36 cellular contexts compared by ENCODE assay signal in the genomic region with DNA sequence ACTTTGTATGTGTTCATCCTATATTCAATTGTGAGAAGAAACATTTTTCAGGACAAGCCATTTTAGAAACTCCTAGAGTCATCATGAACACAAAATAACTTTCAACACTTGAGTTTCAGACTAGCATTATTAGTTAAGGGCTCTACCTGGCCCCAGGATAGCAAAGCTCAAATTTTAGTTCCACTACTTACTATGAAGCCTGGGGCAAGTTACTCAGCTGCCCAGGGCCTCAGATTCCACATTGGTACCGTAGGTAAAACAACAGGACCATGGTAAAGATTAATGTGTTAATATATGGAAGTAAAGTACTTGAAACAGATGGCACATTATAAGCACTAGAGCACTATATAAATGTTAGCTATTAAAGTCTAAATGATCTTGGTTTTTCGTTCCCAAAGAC.
"Had no signal": no experiment of that assay in that cellular context is flagged by ENCODE, and none has a peak within 500 bp of the region (broad histone marks: within the 10 kb centered on the region; RNA-seq: fewer than 3 reads in every experiment).

No MANE protein-coding gene starts in this region.

- H3K27me3 ChIP-seq: body of pancreas, brain microvascular endothelial cell, breast epithelium had no signal

- H3K4me3 ChIP-seq: body of pancreas, breast epithelium had no signal

- ATAC-seq: activated CD4-positive, alpha-beta T cell treated with anti-CD3 and anti-CD28 coated beads for 36 hours; activated CD4-positive, CD25-positive, alpha-beta regulatory T cell treated with anti-CD3 and anti-CD28 coated beads, Interleukin-2, amount 50 U/mL, for 24 hours; activated CD8-positive, alpha-beta memory T cell treated with anti-CD3 and anti-CD28 coated beads, Interleukin-2, amount 10 ng/mL, durations not matched to agents 7 days and 5 days; activated CD8-positive, alpha-beta T cell treated with anti-CD3 and anti-CD28 coated beads, Interleukin-2, amount 10 ng/mL, durations not matched to agents 7 days and 5 days; activated naive CD8-positive, alpha-beta T cell treated with anti-CD3 and anti-CD28 coated beads, Interleukin-2, amount 50 U/mL, for 24 hours; body of pancreas; WTC11 had no signal

- H3K27me3 Mint-ChIP-seq: activated CD4-positive, alpha-beta memory T cell treated with anti-CD3 and anti-CD28 coated beads, Interleukin-2, amount 10 ng/mL, durations not matched to agents 7 days and 5 days; activated CD4-positive, alpha-beta T cell treated with anti-CD3 and anti-CD28 coated beads for 36 hours; activated CD4-positive, alpha-beta T cell treated with anti-CD3 and anti-CD28 coated beads, Interleukin-2, amount 10 ng/mL, durations not matched to agents 7 days and 5 days; activated CD8-positive, alpha-beta memory T cell treated with anti-CD3 and anti-CD28 coated beads, Interleukin-2, amount 10 ng/mL, durations not matched to agents 7 days and 5 days; activated naive CD4-positive, alpha-beta T cell treated with anti-CD3 and anti-CD28 coated beads, Interleukin-2, amount 10 ng/mL, durations not matched to agents 7 days and 5 days; activated naive CD4-positive, alpha-beta T cell treated with anti-CD3 and anti-CD28 coated beads, Interleukin-2, amount 50 U/mL, for 24 hours; activated naive CD8-positive, alpha-beta T cell; activated naive CD8-positive, alpha-beta T cell treated with anti-CD3 and anti-CD28 coated beads, Interleukin-2, amount 10 ng/mL, durations not matched to agents 7 days and 5 days; activated naive CD8-positive, alpha-beta T cell treated with anti-CD3 and anti-CD28 coated beads, Interleukin-2, amount 50 U/mL, for 24 hours had no signal

- H3K9me3 ChIP-seq: body of pancreas, breast epithelium had no signal

- H3K4me3 Mint-ChIP-seq: activated CD4-positive, alpha-beta memory T cell treated with anti-CD3 and anti-CD28 coated beads, Interleukin-2, amount 10 ng/mL, durations not matched to agents 7 days and 5 days; activated CD4-positive, alpha-beta T cell treated with anti-CD3 and anti-CD28 coated beads for 36 hours; activated CD4-positive, alpha-beta T cell treated with anti-CD3 and anti-CD28 coated beads, Interleukin-2, amount 10 ng/mL, durations not matched to agents 7 days and 5 days; activated CD8-positive, alpha-beta memory T cell treated with anti-CD3 and anti-CD28 coated beads, Interleukin-2, amount 10 ng/mL, durations not matched to agents 7 days and 5 days; activated CD8-positive, alpha-beta T cell treated with anti-CD3 and anti-CD28 coated beads, Interleukin-2, amount 10 ng/mL, durations not matched to agents 7 days and 5 days; activated naive CD4-positive, alpha-beta T cell treated with anti-CD3 and anti-CD28 coated beads, Interleukin-2, amount 10 ng/mL, durations not matched to agents 7 days and 5 days; activated naive CD4-positive, alpha-beta T cell treated with anti-CD3 and anti-CD28 coated beads, Interleukin-2, amount 50 U/mL, for 24 hours; activated naive CD8-positive, alpha-beta T cell; activated naive CD8-positive, alpha-beta T cell treated with anti-CD3 and anti-CD28 coated beads, Interleukin-2, amount 10 ng/mL, durations not matched to agents 7 days and 5 days; activated naive CD8-positive, alpha-beta T cell treated with anti-CD3 and anti-CD28 coated beads, Interleukin-2, amount 50 U/mL, for 24 hours; T-helper 1 cell treated with Interleukin-12 subunit alpha and Interleukin-12 subunit beta and Interleukin-4 antibody, amounts not matched to agents 30 μg/mL and 1 μg/mL, for 36 hours; T-helper 2 cell treated with Interferon-gamma antibody and Interleukin-4, amounts not matched to agents 5 μg/mL and 100 μg/mL, for 36 hours; WTC11 had no signal

- H3K9me3 Mint-ChIP-seq: activated CD4-positive, alpha-beta memory T cell treated with anti-CD3 and anti-CD28 coated beads, Interleukin-2, amount 10 ng/mL, durations not matched to agents 7 days and 5 days; activated CD4-positive, alpha-beta T cell treated with anti-CD3 and anti-CD28 coated beads, Interleukin-2, amount 10 ng/mL, durations not matched to agents 7 days and 5 days; activated naive CD4-positive, alpha-beta T cell treated with anti-CD3 and anti-CD28 coated beads, Interleukin-2, amount 10 ng/mL, durations not matched to agents 7 days and 5 days; activated naive CD4-positive, alpha-beta T cell treated with anti-CD3 and anti-CD28 coated beads, Interleukin-2, amount 50 U/mL, for 24 hours; activated naive CD8-positive, alpha-beta T cell treated with anti-CD3 and anti-CD28 coated beads, Interleukin-2, amount 10 ng/mL, durations not matched to agents 7 days and 5 days; activated naive CD8-positive, alpha-beta T cell treated with anti-CD3 and anti-CD28 coated beads, Interleukin-2, amount 50 U/mL, for 24 hours; activated T-helper 2 cell treated with anti-CD3 and anti-CD28 coated beads, Interferon-gamma antibody, Interleukin-2, Interleukin-4, amounts not matched to agents 10 μg/mL and 5 μg/mL and 100 μg/mL, durations not matched to agents 14 hours and 24 hours and 36 hours; T-helper 1 cell treated with Interleukin-12 subunit alpha and Interleukin-12 subunit beta and Interleukin-4 antibody, amounts not matched to agents 30 μg/mL and 1 μg/mL, for 36 hours; T-helper 2 cell treated with Interferon-gamma antibody and Interleukin-4, amounts not matched to agents 5 μg/mL and 100 μg/mL, for 36 hours; WTC11 had no signal

- DNase-seq: activated CD4-positive, alpha-beta memory T cell treated with anti-CD3 and anti-CD28 coated beads, Interleukin-2, amount 10 ng/mL, durations not matched to agents 7 days and 5 days; activated CD4-positive, alpha-beta T cell treated with anti-CD3 and anti-CD28 coated beads for 1 hour; activated CD4-positive, alpha-beta T cell treated with anti-CD3 and anti-CD28 coated beads for 36 hours; activated CD4-positive, alpha-beta T cell treated with anti-CD3 and anti-CD28 coated beads for 48 hours; activated CD4-positive, alpha-beta T cell treated with anti-CD3 and anti-CD28 coated beads, Interleukin-2, amount 10 ng/mL, durations not matched to agents 7 days and 5 days; activated CD4-positive, alpha-beta T cell treated with anti-CD3 and anti-CD28 coated beads, Interleukin-2, amount 50 U/mL, for 48 hours; activated CD4-positive, CD25-positive, alpha-beta regulatory T cell; activated CD8-positive, alpha-beta memory T cell treated with anti-CD3 and anti-CD28 coated beads for 24 hours; activated CD8-positive, alpha-beta memory T cell treated with anti-CD3 and anti-CD28 coated beads, Interleukin-2, amount 10 ng/mL, durations not matched to agents 7 days and 5 days; activated CD8-positive, alpha-beta memory T cell treated with anti-CD3 and anti-CD28 coated beads, Interleukin-2, amount 50 U/mL, for 48 hours; activated CD8-positive, alpha-beta T cell treated with anti-CD3 and anti-CD28 coated beads, Interleukin-2, amount 10 ng/mL, durations not matched to agents 7 days and 5 days; activated effector memory CD4-positive, alpha-beta T cell treated with Interleukin-2 at 50 U/mL for 16 hours; activated gamma-delta T cell; activated naive CD4-positive, alpha-beta T cell treated with anti-CD3 and anti-CD28 coated beads, Interleukin-2, amount 10 ng/mL, durations not matched to agents 7 days and 5 days; activated naive CD4-positive, alpha-beta T cell treated with Interleukin-2 at 50 U/mL for 16 hours; activated naive CD8-positive, alpha-beta T cell treated with anti-CD3 and anti-CD28 coated beads, Interleukin-2, amount 10 ng/mL, durations not matched to agents 7 days and 5 days; activated naive CD8-positive, alpha-beta T cell treated with anti-CD3 and anti-CD28 coated beads, Interleukin-2, amount 50 U/mL, for 24 hours; activated T-cell treated with anti-CD3 and anti-CD28 coated beads, Interleukin-2, amount 50 U/mL, for 48 hours; amygdala; anterior cingulate cortex; body of pancreas; brain microvascular endothelial cell; central memory CD4-positive, alpha-beta T cell; SW 1271; T-helper 1 cell; T-helper 2 cell; T-helper 9 cell; WERI-Rb-1 had no signal

- H3K4me1 Mint-ChIP-seq: activated naive CD4-positive, alpha-beta T cell treated with anti-CD3 and anti-CD28 coated beads, Interleukin-2, amount 10 ng/mL, durations not matched to agents 7 days and 5 days had no signal

- H3K36me3 ChIP-seq: breast epithelium, WERI-Rb-1 had no signal

- H3K27ac ChIP-seq: body of pancreas, brain microvascular endothelial cell, breast epithelium, WERI-Rb-1 had no signal

- H3K4me1 ChIP-seq: body of pancreas, breast epithelium had no signal

- H3K27ac Mint-ChIP-seq: activated CD4-positive, alpha-beta memory T cell treated with anti-CD3 and anti-CD28 coated beads, Interleukin-2, amount 10 ng/mL, durations not matched to agents 7 days and 5 days; activated CD4-positive, alpha-beta T cell treated with anti-CD3 and anti-CD28 coated beads for 36 hours; activated CD4-positive, alpha-beta T cell treated with anti-CD3 and anti-CD28 coated beads, Interleukin-2, amount 10 ng/mL, durations not matched to agents 7 days and 5 days; activated CD8-positive, alpha-beta memory T cell treated with anti-CD3 and anti-CD28 coated beads, Interleukin-2, amount 10 ng/mL, durations not matched to agents 7 days and 5 days; activated CD8-positive, alpha-beta T cell treated with anti-CD3 and anti-CD28 coated beads, Interleukin-2, amount 10 ng/mL, durations not matched to agents 7 days and 5 days; activated naive CD4-positive, alpha-beta T cell treated with anti-CD3 and anti-CD28 coated beads, Interleukin-2, amount 10 ng/mL, durations not matched to agents 7 days and 5 days; activated naive CD4-positive, alpha-beta T cell treated with anti-CD3 and anti-CD28 coated beads, Interleukin-2, amount 50 U/mL, for 24 hours; activated naive CD8-positive, alpha-beta T cell; activated naive CD8-positive, alpha-beta T cell treated with anti-CD3 and anti-CD28 coated beads, Interleukin-2, amount 10 ng/mL, durations not matched to agents 7 days and 5 days; activated naive CD8-positive, alpha-beta T cell treated with anti-CD3 and anti-CD28 coated beads, Interleukin-2, amount 50 U/mL, for 24 hours; activated T-helper 2 cell treated with anti-CD3 and anti-CD28 coated beads, Interferon-gamma antibody, Interleukin-2, Interleukin-4, amounts not matched to agents 10 μg/mL and 5 μg/mL and 100 μg/mL, durations not matched to agents 14 hours and 24 hours and 36 hours; T-helper 1 cell treated with Interleukin-12 subunit alpha and Interleukin-12 subunit beta and Interleukin-4 antibody, amounts not matched to agents 30 μg/mL and 1 μg/mL, for 36 hours; T-helper 2 cell treated with Interferon-gamma antibody and Interleukin-4, amounts not matched to agents 5 μg/mL and 100 μg/mL, for 36 hours; WTC11 had no signal
